In genomic region chr18:80147037-80147417, GRCh38 we compare ENCODE assay signal across 8 cellular contexts. TPM values are rescaled to one million over a fixed set of nuclear protein-coding genes. Genes with fewer than 3 reads are reported as not detected.
A peak's percentile ranks its signal among the peaks of the same experiment; 100 is the strongest.
DNase-seq lines count a peak whose midpoint lies in the region; ATAC-seq, FAIRE-seq and TF ChIP-seq lines count a peak whose summit lies in the region.

No MANE protein-coding gene starts in this region.

- H3K4me1 ChIP-seq in esophagus squamous epithelium = peaks cover 4 to 35% (median 6%) of the 10 kb centered on the region in 3 donors
- no peaks in the 10 kb centered on the region for H3K4me1 ChIP-seq in prostate gland (replicated peaks)

- DNase-seq in NCI-H69 (lab: John Stamatoyannopoulos, UW) (peak; percentile 85), esophagus squamous epithelium (lab: John Stamatoyannopoulos, UW) (no peak), prostate gland (ENCODE audit: low spot score) (no peak), germinal center (ENCODE audit: low spot score) (no peak), frontal cortex (ENCODE audit: low spot score in 2 of 2) (no peak), NCI-H2081 treated with DMSO at 0.1 percent for 48 hours (lab: John Stamatoyannopoulos, UW) (no peak)

- 26 to 47% methylated on average over 11 to 12 of the region's 12 CpGs for WGBS in esophagus squamous epithelium, 2 donors
- WGBS in prostate gland = 30% methylated on average over 12 of the region's 12 CpGs

- peak overlapping the region; percentile 33 to 69 (median 58) for H3K4me3 ChIP-seq in esophagus squamous epithelium
- peak overlapping the region; percentile 48 to 53 for H3K4me3 ChIP-seq in prostate gland

- H3K27ac ChIP-seq in esophagus squamous epithelium = peak overlapping the region in 1 of 4 donors; percentile 46
- peak overlapping the region; percentile 70 to 71 for H3K27ac ChIP-seq in prostate gland

- ATAC-seq in GM18498 (IDR thresholded peaks at IDR 0.05; ENCODE audit: unreplicated experiment) = peak; percentile 35
- ATAC-seq in GM21737 (IDR thresholded peaks at IDR 0.05; ENCODE audit: unreplicated experiment) = peak; percentile 30

- H3K9me3 ChIP-seq in esophagus squamous epithelium (no peaks in the 10 kb centered on the region), prostate gland (no peaks in the 10 kb centered on the region)

- H3K27me3 ChIP-seq in esophagus squamous epithelium (no peaks in the 10 kb centered on the region), prostate gland (replicated peaks; ENCODE audit: insufficient read depth) (no peaks in the 10 kb centered on the region)

- TF ChIP-seq POLR2A in esophagus squamous epithelium (IDR thresholded peaks at IDR 0.05) (no peak), prostate gland (IDR thresholded peaks at IDR 0.05) (no peak)

- no peaks in the 10 kb centered on the region for H3K36me3 ChIP-seq in esophagus squamous epithelium
- H3K36me3 ChIP-seq in prostate gland = no peaks in the 10 kb centered on the region

- TF ChIP-seq CTCF in esophagus squamous epithelium (IDR thresholded peaks at IDR 0.05) (no peak), prostate gland (IDR thresholded peaks at IDR 0.05) (no peak)

- intact Hi-C loops in esophagus squamous epithelium (cut with DNase I) = no loop called here
- intact Hi-C loops in prostate gland (cut with DNase I) = loop anchor here (5.0 kb wide), 1 partner anchor 110 kb away; no protein-coding TSS in a partner anchor

- FAIRE-seq in frontal cortex (lab: Jason Lieb, UNC) = no peak

RNA-seq across cellular contexts. Expression of gene ADNP2, which starts 38.0 kb away (rescaled TPM):
- 10 to 100 TPM; 10.4 to 16.6 (median 12.9) TPM for total RNA-seq in esophagus squamous epithelium
- total RNA-seq in prostate gland = 10 to 100 TPM; 17.5 to 36.0 TPM
- total RNA-seq in frontal cortex = 22.0 TPM
